34 cellular contexts compared by ENCODE assay signal in genomic region chr5:12174734-12175133, GRCh38.
"Had no signal": no experiment of that assay in that cellular context is flagged by ENCODE, and none has a peak within 500 bp of the region (broad histone marks: within the 10 kb centered on the region; RNA-seq: fewer than 3 reads in every experiment).

No MANE protein-coding gene starts in this region.

- FAIRE-seq: endometrium, endothelial cell of umbilical vein had no signal

- H3K36me3 Mint-ChIP-seq: activated naive CD4-positive, alpha-beta T cell treated with anti-CD3 and anti-CD28 coated beads, Interleukin-2, amount 10 ng/mL, durations not matched to agents 7 days and 5 days; activated naive CD4-positive, alpha-beta T cell treated with anti-CD3 and anti-CD28 coated beads, Interleukin-2, amount 50 U/mL, for 72 hours; activated naive CD8-positive, alpha-beta T cell treated with anti-CD3 and anti-CD28 coated beads, Interleukin-2, amount 10 ng/mL, durations not matched to agents 7 days and 5 days; brain had no signal

- H3K9me3 Mint-ChIP-seq: activated CD4-positive, alpha-beta memory T cell treated with anti-CD3 and anti-CD28 coated beads, Interleukin-2, amount 10 ng/mL, durations not matched to agents 7 days and 5 days; activated CD4-positive, alpha-beta T cell treated with anti-CD3 and anti-CD28 coated beads, Interleukin-2, amount 10 ng/mL, durations not matched to agents 7 days and 5 days; activated T-cell treated with anti-CD3 and anti-CD28 coated beads, Interleukin-2, amount 50 U/mL, for 72 hours had no signal

- H3K36me3 ChIP-seq: ascending aorta, breast epithelium, cardiac muscle cell, colonic mucosa, esophagus squamous epithelium, gastroesophageal sphincter, heart right ventricle, WERI-Rb-1 had no signal

- H3K27ac Mint-ChIP-seq: activated CD4-positive, alpha-beta memory T cell treated with anti-CD3 and anti-CD28 coated beads, Interleukin-2, amount 10 ng/mL, durations not matched to agents 7 days and 5 days; activated CD4-positive, alpha-beta T cell treated with anti-CD3 and anti-CD28 coated beads, Interleukin-2, amount 10 ng/mL, durations not matched to agents 7 days and 5 days; activated naive CD4-positive, alpha-beta T cell treated with anti-CD3 and anti-CD28 coated beads, Interleukin-2, amount 10 ng/mL, durations not matched to agents 7 days and 5 days; activated naive CD4-positive, alpha-beta T cell treated with anti-CD3 and anti-CD28 coated beads, Interleukin-2, amount 50 U/mL, for 72 hours; activated naive CD8-positive, alpha-beta T cell treated with anti-CD3 and anti-CD28 coated beads, Interleukin-2, amount 10 ng/mL, durations not matched to agents 7 days and 5 days; activated T-cell treated with anti-CD3 and anti-CD28 coated beads, Interleukin-2, amount 50 U/mL, for 24 hours; activated T-cell treated with anti-CD3 and anti-CD28 coated beads, Interleukin-2, amount 50 U/mL, for 72 hours; T-helper 17 cell; T-helper 2 cell treated with Interferon-gamma antibody and Interleukin-4, amounts not matched to agents 5 μg/mL and 100 μg/mL, for 36 hours had no signal

- H3K4me3 Mint-ChIP-seq: activated CD4-positive, alpha-beta memory T cell treated with anti-CD3 and anti-CD28 coated beads, Interleukin-2, amount 10 ng/mL, durations not matched to agents 7 days and 5 days; activated CD4-positive, alpha-beta T cell treated with anti-CD3 and anti-CD28 coated beads, Interleukin-2, amount 10 ng/mL, durations not matched to agents 7 days and 5 days; activated naive CD4-positive, alpha-beta T cell treated with anti-CD3 and anti-CD28 coated beads, Interleukin-2, amount 10 ng/mL, durations not matched to agents 7 days and 5 days; activated naive CD8-positive, alpha-beta T cell treated with anti-CD3 and anti-CD28 coated beads, Interleukin-2, amount 10 ng/mL, durations not matched to agents 7 days and 5 days; activated T-cell treated with anti-CD3 and anti-CD28 coated beads, Interleukin-2, amount 50 U/mL, for 24 hours; activated T-cell treated with anti-CD3 and anti-CD28 coated beads, Interleukin-2, amount 50 U/mL, for 72 hours; brain; T-helper 17 cell; T-helper 2 cell treated with Interferon-gamma antibody and Interleukin-4, amounts not matched to agents 5 μg/mL and 100 μg/mL, for 36 hours had no signal

- H3K27me3 ChIP-seq: ascending aorta, breast epithelium, cardiac muscle cell, colonic mucosa, esophagus squamous epithelium, gastroesophageal sphincter, heart right ventricle had no signal

- DNase-seq: activated CD4-positive, alpha-beta memory T cell treated with anti-CD3 and anti-CD28 coated beads, Interleukin-2, amount 10 ng/mL, durations not matched to agents 7 days and 5 days; activated CD4-positive, alpha-beta T cell treated with anti-CD3 and anti-CD28 coated beads for 4 hours; activated CD4-positive, alpha-beta T cell treated with anti-CD3 and anti-CD28 coated beads, Interleukin-2, amount 10 ng/mL, durations not matched to agents 7 days and 5 days; activated CD4-positive, alpha-beta T cell treated with anti-CD3 and anti-CD28 coated beads, Interleukin-2, amount 50 U/mL, for 4 hours; activated CD4-positive, CD25-positive, alpha-beta regulatory T cell; activated CD4-positive, CD25-positive, alpha-beta regulatory T cell treated with anti-CD3 and anti-CD28 coated beads, Interleukin-2, amount 50 U/mL, for 72 hours; activated CD8-positive, alpha-beta memory T cell treated with anti-CD3 and anti-CD28 coated beads, Interleukin-2, amount 50 U/mL, for 48 hours; activated gamma-delta T cell; activated naive CD4-positive, alpha-beta T cell; activated naive CD4-positive, alpha-beta T cell treated with anti-CD3 and anti-CD28 coated beads, Interleukin-2, amount 10 ng/mL, durations not matched to agents 7 days and 5 days; activated naive CD8-positive, alpha-beta T cell treated with anti-CD3 and anti-CD28 coated beads, Interleukin-2, amount 10 ng/mL, durations not matched to agents 7 days and 5 days; activated T-cell treated with anti-CD3 and anti-CD28 coated beads for 4 hours; activated T-cell treated with anti-CD3 and anti-CD28 coated beads, Interleukin-2, amount 50 U/mL, for 24 hours; activated T-cell treated with anti-CD3 and anti-CD28 coated beads, Interleukin-2, amount 50 U/mL, for 72 hours; central memory CD4-positive, alpha-beta T cell; cerebellar nuclear complex; colonic mucosa; effector CD8-positive, alpha-beta T cell; esophagus squamous epithelium; foreskin melanocyte; heart right ventricle; T-helper 17 cell; T1000; WERI-Rb-1 had no signal

- H3K4me3 ChIP-seq: ascending aorta, breast epithelium, cardiac muscle cell, colonic mucosa, esophagus squamous epithelium, gastroesophageal sphincter, heart right ventricle had no signal

- H3K27ac ChIP-seq: ascending aorta, breast epithelium, cardiac muscle cell, colonic mucosa, epithelial cell of prostate, esophagus squamous epithelium, gastroesophageal sphincter, heart right ventricle, WERI-Rb-1 had no signal

- H3K9me3 ChIP-seq: ascending aorta, colonic mucosa, esophagus squamous epithelium, gastroesophageal sphincter had no signal

- H3K27me3 Mint-ChIP-seq: activated CD4-positive, alpha-beta memory T cell treated with anti-CD3 and anti-CD28 coated beads, Interleukin-2, amount 10 ng/mL, durations not matched to agents 7 days and 5 days; activated CD4-positive, alpha-beta T cell treated with anti-CD3 and anti-CD28 coated beads, Interleukin-2, amount 10 ng/mL, durations not matched to agents 7 days and 5 days; activated naive CD4-positive, alpha-beta T cell treated with anti-CD3 and anti-CD28 coated beads, Interleukin-2, amount 10 ng/mL, durations not matched to agents 7 days and 5 days; activated naive CD8-positive, alpha-beta T cell treated with anti-CD3 and anti-CD28 coated beads, Interleukin-2, amount 10 ng/mL, durations not matched to agents 7 days and 5 days; activated T-cell treated with anti-CD3 and anti-CD28 coated beads, Interleukin-2, amount 50 U/mL, for 24 hours; brain; T-helper 17 cell had no signal

- H3K4me1 ChIP-seq: ascending aorta, breast epithelium, colonic mucosa, esophagus squamous epithelium, gastroesophageal sphincter, heart right ventricle had no signal

- H3K4me1 Mint-ChIP-seq: activated CD4-positive, alpha-beta memory T cell treated with anti-CD3 and anti-CD28 coated beads, Interleukin-2, amount 10 ng/mL, durations not matched to agents 7 days and 5 days; activated CD4-positive, alpha-beta T cell treated with anti-CD3 and anti-CD28 coated beads, Interleukin-2, amount 10 ng/mL, durations not matched to agents 7 days and 5 days; activated naive CD4-positive, alpha-beta T cell treated with anti-CD3 and anti-CD28 coated beads, Interleukin-2, amount 10 ng/mL, durations not matched to agents 7 days and 5 days; activated naive CD8-positive, alpha-beta T cell treated with anti-CD3 and anti-CD28 coated beads, Interleukin-2, amount 10 ng/mL, durations not matched to agents 7 days and 5 days; brain; T-helper 17 cell had no signal

- ATAC-seq: activated naive CD4-positive, alpha-beta T cell treated with anti-CD3 and anti-CD28 coated beads, Interleukin-2, amount 50 U/mL, for 72 hours; activated T-cell treated with anti-CD3 and anti-CD28 coated beads, Interleukin-2, amount 50 U/mL, for 72 hours; gastroesophageal sphincter; heart right ventricle; T-helper 17 cell had no signal
